8 cellular contexts compared by ENCODE assay signal in genomic region chr6:41182069-41183034, GRCh38. TPM values are rescaled to one million over a fixed set of nuclear protein-coding genes. Genes with fewer than 3 reads are reported as not detected.
DNase-seq lines count a peak whose midpoint lies in the region; ATAC-seq and TF ChIP-seq lines count a peak whose summit lies in the region.

No MANE protein-coding gene starts in this region.

- H3K27ac ChIP-seq in C4-2B: no peak overlapping the region
- no peak overlapping the region for H3K27ac ChIP-seq in breast epithelium

- intact Hi-C loops in breast epithelium (cut with DNase I; ENCODE audit: low total_unique reads): no loop called here

- H3K4me1 ChIP-seq in breast epithelium: no peaks in the 10 kb centered on the region

- H3K36me3 ChIP-seq in breast epithelium: no peaks in the 10 kb centered on the region

- no peaks in the 10 kb centered on the region for H3K9me3 ChIP-seq in breast epithelium

- TF ChIP-seq POLR2A in NB4 (IDR thresholded peaks at IDR 0.05; ENCODE audit: extremely low read depth, insufficient read length): no peak
- TF ChIP-seq POLR2A in breast epithelium (IDR thresholded peaks at IDR 0.05): no peak

- DNase-seq in NB4 (ENCODE audit: low read depth) (peak; percentile 92), breast epithelium (ENCODE audit: low spot score in 2 of 2) (no peak), kidney glomerular epithelial cell (lab: John Stamatoyannopoulos, UW) (peak; percentile 87)
- peak; percentile 21 for DNase-seq in stimulated activated naive CD4-positive, alpha-beta T cell treated with Interleukin-2 at 50 U/mL for 16 hours (lab: John Stamatoyannopoulos, UW)

- TF ChIP-seq CTCF in C4-2B (conservative IDR thresholded peaks at IDR 0.05) (peak; percentile 80), NB4 (IDR thresholded peaks at IDR 0.05; ENCODE audit: low read depth, low read length) (peak; percentile 73), breast epithelium (IDR thresholded peaks at IDR 0.05) (peak in 2 of 3 donors; percentile 33 to 49)

- ATAC-seq in GM18907 (IDR thresholded peaks at IDR 0.05; ENCODE audit: unreplicated experiment): peak; percentile 68
- ATAC-seq in SK-N-SH treated with all-trans-retinoic acid at 6 μM for 48 hours: peak; percentile 98
- ATAC-seq in HG03196 (IDR thresholded peaks at IDR 0.05; ENCODE audit: unreplicated experiment): no peak

- H3K4me3 ChIP-seq in NB4 (ENCODE audit: low read depth, low read length) (no peak overlapping the region), breast epithelium (no peak overlapping the region)

- no peaks in the 10 kb centered on the region for H3K27me3 ChIP-seq in breast epithelium

TF ChIP-seq in SK-N-SH treated with all-trans-retinoic acid at 6 μM for 48 hours, 23 proteins besides CTCF, POLR2A, EP300 and RAD21:
- TF ChIP-seq ZNF565 (CRISPR knock-in tag; conservative IDR thresholded peaks at IDR 0.05; ENCODE audit: low read depth): no peak
- TF ChIP-seq ZFP30 (CRISPR knock-in tag; IDR thresholded peaks at IDR 0.05): no peak
- no peak for TF ChIP-seq CREB5 (CRISPR knock-in tag; IDR thresholded peaks at IDR 0.05; ENCODE audit: low read depth)
- no peak for TF ChIP-seq ISL1 (CRISPR knock-in tag; IDR thresholded peaks at IDR 0.05)
- TF ChIP-seq OSR1 (CRISPR knock-in tag; IDR thresholded peaks at IDR 0.05): no peak
- TF ChIP-seq ESRRG (CRISPR knock-in tag; IDR thresholded peaks at IDR 0.05): no peak
- TF ChIP-seq GLIS3 (CRISPR knock-in tag; IDR thresholded peaks at IDR 0.05): no peak
- no peak for TF ChIP-seq PATZ1 (CRISPR knock-in tag; IDR thresholded peaks at IDR 0.05; ENCODE audit: borderline replicate concordance)
- no peak for TF ChIP-seq TOX (CRISPR knock-in tag; IDR thresholded peaks at IDR 0.05; ENCODE audit: borderline replicate concordance)
- TF ChIP-seq POU6F1 (CRISPR knock-in tag; IDR thresholded peaks at IDR 0.05; ENCODE audit: borderline replicate concordance, low read depth): no peak
TF ChIP-seq in SK-N-SH treated with all-trans-retinoic acid at 6 μM for 48 hours: peak in this region for 0.

RNA-seq across cellular contexts. Expression of gene TREML2, which starts 18.6 kb away (rescaled TPM):
- under 1 TPM in 2 of 3 donors, not detected in 1; under 0.01 to 0.15 TPM for total RNA-seq in breast epithelium

RNA-seq across cellular contexts. Expression of gene TREM2, which starts 19.4 kb away (rescaled TPM):
- 10 to 100 TPM in 2 of 3 donors, 1 to 10 TPM in 1; 7.7 to 31.6 (median 10.5) TPM for total RNA-seq in breast epithelium

RNA-seq across cellular contexts. Expression of gene TREML1, which starts 28.2 kb away (rescaled TPM):
- 1 to 10 TPM in 1 of 3 donors, under 1 TPM in 2; 0.64 to 1.3 (median 0.98) TPM for total RNA-seq in breast epithelium

RNA-seq across cellular contexts. Expression of gene TREML4, which starts 45.8 kb away (rescaled TPM):
- total RNA-seq in breast epithelium: not detected

Comparison
In these comparisons a context has a peak if more than half of its experiments do, and no peak if none do; other contexts are left out.
1. DNase-seq: peak in NB4 (single experiment), kidney glomerular epithelial cell (single experiment) and stimulated activated naive CD4-positive, alpha-beta T cell treated with Interleukin-2 at 50 U/mL for 16 hours (single experiment); none in breast epithelium (0 of 2).
2. Peak in every context shown above with its lines, with median percentiles within 50 percentile points of each other: CTCF ChIP-seq.